ENCODE assay signal across 24 cellular contexts in the genomic region with DNA sequence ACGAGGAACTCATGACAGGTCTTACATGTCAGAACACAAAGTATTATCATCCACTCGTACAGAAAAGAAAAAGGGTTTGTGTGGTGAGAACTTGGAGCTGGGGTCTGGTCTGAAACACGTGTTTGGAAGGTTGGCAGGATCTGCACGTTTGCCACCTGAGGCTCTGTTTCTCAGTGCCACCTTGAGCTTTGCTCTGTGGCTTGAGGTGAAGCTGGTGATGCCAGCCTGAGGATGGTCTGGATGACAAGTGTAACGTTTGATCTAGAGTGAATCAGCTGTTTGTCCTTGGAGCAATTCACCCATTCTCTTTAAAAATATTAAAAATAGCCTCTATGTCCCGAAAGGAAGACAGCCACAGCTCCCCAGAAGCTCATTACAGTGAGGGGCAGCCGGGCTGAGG.
"Had no signal": no experiment of that assay in that cellular context is flagged by ENCODE, and none has a peak within 500 bp of the region (broad histone marks: within the 10 kb centered on the region; RNA-seq: fewer than 3 reads in every experiment).

No MANE protein-coding gene starts in this region.

- H3K4me1 ChIP-seq: left lung had no signal

- H3K27ac Mint-ChIP-seq: nephron; progenitor cell of endocrine pancreas; stimulated activated naive CD8-positive, alpha-beta T cell treated with anti-CD3 and anti-CD28 coated beads, Interleukin-15, Interleukin-2, amounts not matched to agents 100 ng/mL and 50 ng/mL, for 24 hours had no signal

- H3K27ac ChIP-seq: left lung, lower lobe of right lung, ovary, suprapubic skin, thoracic aorta, tibial artery, upper lobe of right lung had no signal

- H3K27me3 Mint-ChIP-seq: progenitor cell of endocrine pancreas had no signal

- H3K4me3 ChIP-seq: left lung, lower lobe of right lung, ovary, skin epidermis, suprapubic skin, thoracic aorta, tibial artery, upper lobe of right lung had no signal

- ATAC-seq: left colon; left lung; lower lobe of right lung; naive thymus-derived CD8-positive, alpha-beta T cell; upper lobe of right lung had no signal

- H3K4me1 Mint-ChIP-seq: naive thymus-derived CD8-positive, alpha-beta T cell had no signal

- H3K9me3 Mint-ChIP-seq: naive thymus-derived CD8-positive, alpha-beta T cell; nephron; stimulated activated naive CD8-positive, alpha-beta T cell treated with anti-CD3 and anti-CD28 coated beads, Interleukin-15, Interleukin-2, amounts not matched to agents 100 ng/mL and 50 ng/mL, for 24 hours had no signal

- H3K36me3 Mint-ChIP-seq: naive thymus-derived CD8-positive, alpha-beta T cell had no signal

- H3K9me3 ChIP-seq: left lung, lower lobe of right lung, ovary, suprapubic skin, thoracic aorta, tibial artery, upper lobe of right lung had no signal

- H3K27me3 ChIP-seq: left lung, ovary, suprapubic skin, tibial artery, upper lobe of right lung had no signal

- H3K4me3 Mint-ChIP-seq: naive thymus-derived CD8-positive, alpha-beta T cell; nephron; stimulated activated naive CD8-positive, alpha-beta T cell treated with anti-CD3 and anti-CD28 coated beads, Interleukin-15, Interleukin-2, amounts not matched to agents 100 ng/mL and 50 ng/mL, for 24 hours had no signal

- DNase-seq: hippocampal formation; kidney glomerular epithelial cell; left colon; left lung; lower lobe of right lung; mammary epithelial cell; mesenchymal stem cell; naive thymus-derived CD8-positive, alpha-beta T cell; right cardiac atrium; stimulated activated CD4-positive, alpha-beta T cell treated with anti-CD3 and anti-CD28 coated beads, Interleukin-12 subunit alpha, Interleukin-12 subunit beta, amount 100 ng/mL, for 4 hours; stimulated activated CD4-positive, alpha-beta T cell treated with anti-CD3 and anti-CD28 coated beads, Interleukin-15, amount 100 ng/mL, for 24 hours; stimulated activated CD4-positive, alpha-beta T cell treated with anti-CD3 and anti-CD28 coated beads, Interleukin-2, amount 100 ng/mL, for 24 hours; stimulated activated CD4-positive, alpha-beta T cell treated with anti-CD3 and anti-CD28 coated beads, Interleukin-4, amount 100 ng/mL, for 1 hour; stimulated activated naive CD4-positive, alpha-beta T cell; trophoblast cell; upper lobe of right lung had no signal

- H3K36me3 ChIP-seq: left lung, lower lobe of right lung, ovary, thoracic aorta, upper lobe of right lung had no signal
